Comparison of ENCODE assay signal across 26 cellular contexts in genomic region chr10:24202181-24202570, GRCh38. TPM values are rescaled to one million over a fixed set of nuclear protein-coding genes. Genes with fewer than 3 reads are reported as not detected.
A peak's percentile ranks its signal among the peaks of the same experiment; 100 is the strongest.
DNase-seq lines count a peak whose midpoint lies in the region; ATAC-seq, FAIRE-seq and TF ChIP-seq lines count a peak whose summit lies in the region.
"Had no signal": no experiment of that assay in that cellular context is flagged by ENCODE, and none has a peak within 500 bp of the region (broad histone marks: within the 10 kb centered on the region; RNA-seq: fewer than 3 reads in every experiment).

No MANE protein-coding gene starts in this region.

- no peak overlapping the region for H2AFZ ChIP-seq in hepatocyte

- ATAC-seq in Right ventricle myocardium inferior, result no peak
- ATAC-seq: natural killer cell; stimulated activated naive CD8-positive, alpha-beta T cell treated with anti-CD3 and anti-CD28 coated beads, Interleukin-15, Interleukin-2, amounts not matched to agents 100 U/mL and 50 U/mL, for 24 hours had no signal

- no peak for TF ChIP-seq POLR2A in GM12892 (IDR thresholded peaks at IDR 0.05; ENCODE audit: low read depth, low read length)

- no peak overlapping the region for H2AK5ac ChIP-seq in mesendoderm (ENCODE audit: low read length)

- H3K9me3 ChIP-seq in hepatocyte (ENCODE audit: low read depth), result no peaks in the 10 kb centered on the region
- H3K9me3 ChIP-seq: heart right ventricle, tibial nerve had no signal

- H3K9ac ChIP-seq in mesendoderm (ENCODE audit: low read length), result no peak overlapping the region
- H3K9ac ChIP-seq: KMS-11 had no signal

- no peak overlapping the region for H3K4ac ChIP-seq in mesendoderm (ENCODE audit: low read depth, low read length)

- H2BK5ac ChIP-seq in mesendoderm (ENCODE audit: low read length), result no peak overlapping the region

- WGBS in hepatocyte (ENCODE audit: low lambda C conversion rate, missing lambda C conversion rate), result 53% methylated on average over 6 of the region's 6 CpGs
- no CpG with 5 or more reads among the region's 6 CpGs for WGBS in mesendoderm (ENCODE audit: extremely low coverage, insufficient coverage, low lambda C conversion rate)

- no peaks in the 10 kb centered on the region for H3K79me1 ChIP-seq in mesendoderm (ENCODE audit: low read length)

- no peak for TF ChIP-seq CTCF in hepatocyte (IDR thresholded peaks at IDR 0.05; ENCODE audit: poor library complexity)

- intact Hi-C loops in Right ventricle myocardium inferior (cut with DNase I), result no loop called here

- no peak overlapping the region for H3K23ac ChIP-seq in mesendoderm (ENCODE audit: low read length)

- H3K36me3 ChIP-seq in hepatocyte (replicated peaks; ENCODE audit: insufficient read depth, low read depth) (no peaks in the 10 kb centered on the region), mesendoderm (ENCODE audit: control insufficient read depth, insufficient read depth, low read length) (no peaks in the 10 kb centered on the region)
- H3K36me3 ChIP-seq: heart right ventricle, tibial nerve had no signal

- H4K20me1 ChIP-seq in hepatocyte (ENCODE audit: insufficient read depth, poor library complexity, severe bottlenecking), result no peaks in the 10 kb centered on the region

- H4K5ac ChIP-seq in mesendoderm (ENCODE audit: low read length), result no peak overlapping the region

- no peak overlapping the region for H4K8ac ChIP-seq in mesendoderm (ENCODE audit: low read depth, low read length)

- H2BK120ac ChIP-seq in mesendoderm (ENCODE audit: low read depth, low read length), result no peak overlapping the region

- H3K27ac ChIP-seq in hepatocyte (peak overlapping the region; percentile 21), mesendoderm (ENCODE audit: low read depth, low read length) (no peak overlapping the region)
- H3K27ac ChIP-seq: KMS-11, skin epidermis had no signal

- no peak overlapping the region for H3K18ac ChIP-seq in mesendoderm (ENCODE audit: low read length)

- FAIRE-seq in GM12892 (lab: Jason Lieb, UNC), result peak; percentile 17

- H3K56ac ChIP-seq in mesendoderm (ENCODE audit: low read length), result no peak overlapping the region

- H3K4me2 ChIP-seq in hepatocyte (peak overlapping the region; percentile 42), mesendoderm (ENCODE audit: low read length) (no peak overlapping the region)
- H3K4me2 ChIP-seq: KMS-11 had no signal

- no peaks in the 10 kb centered on the region for H3K9me2 ChIP-seq in hepatocyte (replicated peaks; ENCODE audit: insufficient read depth)

- DNase-seq in GM12892 (ENCODE audit: insufficient read length), result no peak
- peak; percentile 59 for DNase-seq in hepatocyte (ENCODE audit: low spot score)
- DNase-seq in mesendoderm, result peak; percentile 71
- peak; percentile 43 for DNase-seq in renal cortical epithelial cell (ENCODE audit: low read depth)
- no peak for DNase-seq in ureter (ENCODE audit: low spot score)
- DNase-seq in Right ventricle myocardium inferior (ENCODE audit: missing footprints), result no peak
- DNase-seq in superior temporal gyrus (ENCODE audit: extremely low spot score), result no peak
- DNase-seq in stimulated activated CD4-positive, alpha-beta T cell treated with anti-CD3 and anti-CD28 coated beads, Interleukin-2, amount 100 ng/mL, for 48 hours, result no peak
- DNase-seq: activated CD4-positive, alpha-beta T cell treated with anti-CD3 and anti-CD28 coated beads for 48 hours; activated naive CD8-positive, alpha-beta T cell treated with anti-CD3 and anti-CD28 coated beads, Interleukin-2, amount 10 ng/mL, durations not matched to agents 7 days and 5 days; COR-L47; effector CD4-positive, alpha-beta T cell; erythroblast; foreskin fibroblast; HCEC 1CT; heart right ventricle; mesenchymal stem cell; natural killer cell; NCI-H146; NCI-H524; stimulated activated CD4-positive, alpha-beta T cell treated with anti-CD3 and anti-CD28 coated beads, Interleukin-2, amount 100 ng/mL, for 24 hours; stimulated activated naive CD8-positive, alpha-beta T cell treated with anti-CD3 and anti-CD28 coated beads, Interleukin-15, Interleukin-2, amounts not matched to agents 100 U/mL and 50 U/mL, for 24 hours; T-helper 2 cell had no signal

- no peaks in the 10 kb centered on the region for H3K27me3 ChIP-seq in hepatocyte
- H3K27me3 ChIP-seq in mesendoderm (ENCODE audit: insufficient read depth, low read length, poor library complexity), result no peaks in the 10 kb centered on the region
- H3K27me3 ChIP-seq: heart right ventricle, tibial nerve had no signal

- H3K4me1 ChIP-seq in hepatocyte (ENCODE audit: insufficient read depth) (peaks cover 11% of the 10 kb centered on the region), mesendoderm (ENCODE audit: control insufficient read depth, low read depth, low read length) (peaks cover 2% of the 10 kb centered on the region)

- H3K4me3 ChIP-seq in hepatocyte (no peak overlapping the region), mesendoderm (ENCODE audit: low read length) (no peak overlapping the region)
- H3K4me3 ChIP-seq: heart right ventricle, skin epidermis, tibial nerve had no signal

- H3K79me2 ChIP-seq in hepatocyte (no peaks in the 10 kb centered on the region), mesendoderm (ENCODE audit: control insufficient read depth, insufficient read depth, low read length) (no peaks in the 10 kb centered on the region)

- no peak overlapping the region for H2BK15ac ChIP-seq in mesendoderm (replicated peaks; ENCODE audit: low read depth)

RNA-seq across cellular contexts. Expression of gene KIAA1217, which starts 6.8 kb away (rescaled TPM):
- 10.3 TPM for polyA plus RNA-seq in GM12892 (2012; ENCODE audit: missing spikeins)
- 20.1 and 33.2 TPM in 2 replicates for total RNA-seq in hepatocyte
- polyA plus RNA-seq in hepatocyte, result 31.6 and 36.7 TPM in 2 replicates
- 4.2 TPM for polyA plus RNA-seq in mesendoderm (2013, experiment 1 of 2)
- polyA plus RNA-seq in mesendoderm (2013, experiment 2 of 2), result 4.3 TPM
- 6.9 and 33.3 TPM in 2 replicates for total RNA-seq in renal cortical epithelial cell
- total RNA-seq in ureter, result 108 TPM
- 45.0 TPM for total RNA-seq in Right ventricle myocardium inferior
- total RNA-seq: natural killer cell had no signal

Comparison
In these comparisons a context has a peak if more than half of its experiments do, and no peak if none do; other contexts are left out.
1. DNase-seq: peak in hepatocyte (single experiment), mesendoderm (single experiment) and renal cortical epithelial cell (single experiment); none in GM12892 (single experiment), ureter (single experiment), Right ventricle myocardium inferior (single experiment), superior temporal gyrus (single experiment) and stimulated activated CD4-positive, alpha-beta T cell treated with anti-CD3 and anti-CD28 coated beads, Interleukin-2, amount 100 ng/mL, for 48 hours (0 of 2).